In the genomic region with DNA sequence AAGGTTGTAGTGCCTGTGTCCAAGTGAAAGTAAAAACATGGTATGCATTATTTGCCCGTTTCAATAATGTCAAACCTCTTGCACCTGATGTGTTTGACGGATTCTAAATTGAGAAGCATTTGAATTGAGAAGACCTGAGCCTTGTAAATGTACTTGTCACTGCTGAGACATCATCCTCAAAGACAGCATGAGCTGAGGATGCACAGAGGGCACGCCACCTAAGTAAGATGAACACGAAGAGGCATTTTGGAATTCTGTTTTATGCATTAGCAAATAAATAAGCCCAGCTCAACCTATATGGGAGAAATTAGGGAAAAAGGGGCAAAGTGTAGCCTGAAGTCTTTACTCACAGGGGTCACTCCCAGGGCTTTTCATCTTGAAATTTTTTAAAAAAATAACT, we compare ENCODE assay signal across 23 cellular contexts.
"Had no signal": no experiment of that assay in that cellular context is flagged by ENCODE, and none has a peak within 500 bp of the region (broad histone marks: within the 10 kb centered on the region; RNA-seq: fewer than 3 reads in every experiment).

No MANE protein-coding gene starts in this region.

- H3K4me1 ChIP-seq: colonic mucosa, esophagus muscularis mucosa, esophagus squamous epithelium, foreskin keratinocyte, gastrocnemius medialis, gastroesophageal sphincter, heart left ventricle had no signal

- H3K36me3 ChIP-seq: colonic mucosa, esophagus muscularis mucosa, esophagus squamous epithelium, gastrocnemius medialis, gastroesophageal sphincter, heart left ventricle had no signal

- H3K4me3 ChIP-seq: colonic mucosa, coronary artery, dorsolateral prefrontal cortex, esophagus muscularis mucosa, esophagus squamous epithelium, gastrocnemius medialis, gastroesophageal sphincter, heart left ventricle had no signal

- H3K27me3 ChIP-seq: colonic mucosa, esophagus muscularis mucosa, esophagus squamous epithelium, foreskin keratinocyte, gastrocnemius medialis, gastroesophageal sphincter, heart left ventricle had no signal

- ATAC-seq: effector memory CD8-positive, alpha-beta T cell; esophagus mucosa; foreskin keratinocyte; gastrocnemius medialis; gastroesophageal sphincter; heart left ventricle had no signal

- H3K27ac ChIP-seq: colonic mucosa, coronary artery, dorsolateral prefrontal cortex, epithelial cell of prostate, esophagus muscularis mucosa, esophagus squamous epithelium, foreskin keratinocyte, gastrocnemius medialis, gastroesophageal sphincter, heart left ventricle had no signal

- H3K9me3 ChIP-seq: colonic mucosa, esophagus muscularis mucosa, gastrocnemius medialis, gastroesophageal sphincter, heart left ventricle had no signal

- DNase-seq: colonic mucosa; cortex of kidney; dermis blood vessel endothelial cell; dorsolateral prefrontal cortex; effector CD4-positive, alpha-beta T cell; effector CD8-positive, alpha-beta T cell; effector memory CD4-positive, alpha-beta T cell; effector memory CD8-positive, alpha-beta T cell; endodermal cell; erythroblast; esophagus squamous epithelium; foreskin fibroblast; foreskin keratinocyte; foreskin melanocyte; gastrocnemius medialis; glutamatergic neuron; head of caudate nucleus; heart left ventricle had no signal
